In the genomic region with DNA sequence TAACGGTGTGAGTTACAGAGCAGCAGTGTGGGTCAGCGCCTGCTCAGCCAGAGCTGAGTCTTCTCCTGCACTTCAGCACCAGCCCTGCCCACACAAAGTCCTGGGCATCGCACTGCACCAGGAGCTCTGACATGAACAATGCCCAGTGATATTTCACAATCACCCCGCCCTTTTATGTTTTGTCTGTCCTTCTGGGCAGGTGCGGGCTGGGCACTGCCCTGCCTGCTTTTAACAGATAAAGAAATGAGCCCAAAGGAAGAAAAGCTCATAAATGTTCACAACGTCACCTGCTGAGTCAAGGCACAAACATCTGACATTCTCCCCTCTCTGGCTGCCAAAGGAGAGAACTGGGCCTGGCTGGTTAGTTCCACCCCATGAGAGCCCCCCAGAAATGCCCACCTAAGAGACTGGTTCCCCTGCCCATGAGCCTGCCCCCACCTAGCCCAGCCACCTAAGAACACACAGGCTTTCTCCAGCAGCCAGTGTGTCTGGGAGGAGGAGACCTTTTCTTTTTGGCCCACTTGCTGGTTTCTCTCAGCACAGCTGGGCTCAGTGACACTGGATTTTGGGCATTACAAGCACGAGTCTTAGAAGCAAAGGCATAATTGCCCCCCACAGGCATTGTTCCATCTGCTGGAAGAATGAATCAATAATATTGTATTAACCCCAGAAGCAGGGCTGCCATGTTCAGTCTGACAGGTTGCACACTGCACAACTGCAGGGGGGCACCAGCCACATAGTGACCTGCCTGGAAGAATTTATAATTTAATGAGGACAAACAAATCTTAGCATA, we compare ENCODE assay signal across 10 cellular contexts. TPM values are rescaled to one million over a fixed set of nuclear protein-coding genes. Genes with fewer than 3 reads are reported as not detected.
DNase-seq lines count a peak whose midpoint lies in the region; ATAC-seq and TF ChIP-seq lines count a peak whose summit lies in the region.
"Had no signal": no experiment of that assay in that cellular context is flagged by ENCODE, and none has a peak within 500 bp of the region (broad histone marks: within the 10 kb centered on the region; RNA-seq: fewer than 3 reads in every experiment).

No MANE protein-coding gene starts in this region.

- WGBS in right lobe of liver (ENCODE audit: insufficient coverage, low coverage, low lambda C conversion rate, missing lambda C conversion rate) = 58% methylated on average over 2 of the region's 7 CpGs

- DNase-seq in Right ventricle myocardium superior (peak; percentile 24), left ventricle myocardium superior (no peak), breast epithelium (ENCODE audit: low spot score in 2 of 2) (peak; percentile 51 to 76), right lobe of liver (peak; percentile 73 to 81 (median 74)), uterus (peak in 1 of 2 donors; percentile 19), NCI-H1436 (lab: John Stamatoyannopoulos, UW) (no peak)
- DNase-seq in activated CD4-positive, alpha-beta T cell treated with anti-CD3 and anti-CD28 coated beads, Interleukin-2, amount 50 U/mL, for 4 hours = no peak
- DNase-seq: activated CD8-positive, alpha-beta T cell treated with anti-CD3 and anti-CD28 coated beads for 36 hours had no signal

- TF ChIP-seq POLR2A in breast epithelium (IDR thresholded peaks at IDR 0.05) (no peak), right lobe of liver (IDR thresholded peaks at IDR 0.05) (no peak), uterus (IDR thresholded peaks at IDR 0.05) (no peak)

- intact Hi-C loops in Right ventricle myocardium superior (cut with DNase I) = no loop called here
- intact Hi-C loops in left ventricle myocardium superior (cut with micrococcal nuclease) = no loop called here
- intact Hi-C loops in breast epithelium (cut with DNase I; ENCODE audit: low total_unique reads) = no loop called here
- intact Hi-C loops in right lobe of liver (cut with DNase I) = no loop called here
- intact Hi-C loops in uterus (cut with DNase I; ENCODE audit: low total_unique reads) = no loop called here

- H3K27ac ChIP-seq in breast epithelium (peak overlapping the region; percentile 95 to 97), right lobe of liver (peak overlapping the region; percentile 13 to 59 (median 34)), uterus (peak overlapping the region; percentile 78 to 83)

- H3K36me3 ChIP-seq in breast epithelium (no peaks in the 10 kb centered on the region), right lobe of liver (no peaks in the 10 kb centered on the region), uterus (no peaks in the 10 kb centered on the region)

- H3K9me3 ChIP-seq in breast epithelium (no peaks in the 10 kb centered on the region), right lobe of liver (no peaks in the 10 kb centered on the region), uterus (peaks cover 0 to 3% of the 10 kb centered on the region in 2 donors)

- H3K4me1 ChIP-seq in breast epithelium = peaks cover 10 to 35% of the 10 kb centered on the region in 2 donors
- H3K4me1 ChIP-seq in right lobe of liver = peaks cover 0 to 37% (median 12%) of the 10 kb centered on the region in 4 donors
- peaks cover 0 to 19% of the 10 kb centered on the region in 2 donors for H3K4me1 ChIP-seq in uterus

- ATAC-seq in Right ventricle myocardium superior (ENCODE audit: poor library complexity) (no peak), left ventricle myocardium superior (no peak), right lobe of liver (peak; percentile 67 to 82 (median 77)), HG02981 (IDR thresholded peaks at IDR 0.05; ENCODE audit: unreplicated experiment) (no peak)
- ATAC-seq: activated CD8-positive, alpha-beta T cell treated with anti-CD3 and anti-CD28 coated beads for 36 hours had no signal

- H3K4me3 ChIP-seq in breast epithelium (peak overlapping the region in 2 of 3 donors; percentile 42 to 53), right lobe of liver (no peak overlapping the region), uterus (no peak overlapping the region)

- TF ChIP-seq CTCF in breast epithelium (IDR thresholded peaks at IDR 0.05) (no peak), right lobe of liver (IDR thresholded peaks at IDR 0.05) (no peak), uterus (IDR thresholded peaks at IDR 0.05) (no peak)

- H3K27me3 ChIP-seq in breast epithelium = no peaks in the 10 kb centered on the region
- H3K27me3 ChIP-seq in right lobe of liver = no peaks in the 10 kb centered on the region
- H3K27me3 ChIP-seq in uterus = no peaks in the 10 kb centered on the region

RNA-seq across cellular contexts. Expression of a gene that starts 22.3 kb away (rescaled TPM):
- total RNA-seq in Right ventricle myocardium superior (not detected), left ventricle myocardium superior (not detected), breast epithelium (10 to 100 TPM in 1 of 3 donors, 1 to 10 TPM in 1, not detected in 1; 3.6 to 13.5 TPM), right lobe of liver (under 1 TPM in 1 of 6 experiments, not detected in 5; 0.22 TPM), uterus (not detected)
- total RNA-seq: activated CD8-positive, alpha-beta T cell treated with anti-CD3 and anti-CD28 coated beads for 36 hours; CD4-positive, alpha-beta T cell had no signal

RNA-seq across cellular contexts. Expression of a gene that starts 47.7 kb away (rescaled TPM):
- total RNA-seq in Right ventricle myocardium superior (not detected), left ventricle myocardium superior (not detected), breast epithelium (10 to 100 TPM in 2 of 3 donors, not detected in 1; 31.0 to 31.1 TPM), right lobe of liver (not detected), uterus (not detected)
- total RNA-seq: activated CD8-positive, alpha-beta T cell treated with anti-CD3 and anti-CD28 coated beads for 36 hours; CD4-positive, alpha-beta T cell had no signal

Comparison
In these comparisons a context has a peak if more than half of its experiments do, and no peak if none do; other contexts are left out.
1. DNase-seq: peak in Right ventricle myocardium superior (single experiment), breast epithelium (2 of 2) and right lobe of liver (3 of 3); none in left ventricle myocardium superior (single experiment), activated CD4-positive, alpha-beta T cell treated with anti-CD3 and anti-CD28 coated beads, Interleukin-2, amount 50 U/mL, for 4 hours (0 of 2) and NCI-H1436 (single experiment).
2. ATAC-seq: peak in right lobe of liver (4 of 4); none in Right ventricle myocardium superior (single experiment), left ventricle myocardium superior (single experiment) and HG02981 (single experiment).
3. H3K27ac ChIP-seq: peak in every context shown above with its lines; median percentile 96 in breast epithelium; 80 in uterus; 34 in right lobe of liver.
4. H3K4me3 ChIP-seq: peak in breast epithelium (2 of 3); none in right lobe of liver (0 of 3) and uterus (0 of 2).